Comparison of ENCODE assay signal across 1 cellular context in the genomic region with DNA sequence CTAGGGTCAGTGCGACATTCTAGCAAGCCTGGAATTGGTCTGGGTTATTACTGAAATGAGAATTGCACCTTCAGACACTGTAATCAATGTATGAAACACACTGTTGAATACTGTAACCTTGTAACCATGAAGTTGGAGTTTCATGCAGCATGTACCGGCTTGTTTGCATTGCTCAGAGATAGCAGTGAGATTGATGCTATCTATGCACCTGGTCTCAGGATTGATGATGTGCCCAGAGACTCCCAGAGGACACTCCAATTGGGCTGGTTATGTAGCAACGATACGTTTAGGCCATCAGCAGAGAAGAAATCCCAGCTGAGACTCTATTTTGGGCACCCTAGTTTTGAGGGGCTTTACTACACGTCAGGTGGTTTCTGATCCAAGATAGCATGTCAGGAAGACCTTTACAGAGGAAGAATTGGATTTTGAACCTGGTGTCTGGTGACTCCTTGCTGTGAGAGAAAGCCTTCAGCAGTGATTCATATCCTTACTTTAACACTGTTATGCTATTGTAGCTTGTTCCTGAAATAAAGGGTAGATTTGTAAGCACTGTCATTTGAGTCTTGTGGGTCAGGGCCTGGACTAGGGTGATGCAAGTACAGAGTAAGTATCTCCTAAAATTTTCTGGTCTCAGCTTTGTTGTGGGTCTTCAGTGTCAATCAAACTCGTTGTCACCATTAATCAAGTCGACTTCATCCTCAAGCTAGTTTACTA.
TF ChIP-seq lines count a peak whose summit lies in the region.

No MANE protein-coding gene starts in this region.

TF ChIP-seq in IMR-90, 13 proteins besides CTCF, POLR2A, EP300 and RAD21 (continued from another document):
- TF ChIP-seq, protein P1, sequence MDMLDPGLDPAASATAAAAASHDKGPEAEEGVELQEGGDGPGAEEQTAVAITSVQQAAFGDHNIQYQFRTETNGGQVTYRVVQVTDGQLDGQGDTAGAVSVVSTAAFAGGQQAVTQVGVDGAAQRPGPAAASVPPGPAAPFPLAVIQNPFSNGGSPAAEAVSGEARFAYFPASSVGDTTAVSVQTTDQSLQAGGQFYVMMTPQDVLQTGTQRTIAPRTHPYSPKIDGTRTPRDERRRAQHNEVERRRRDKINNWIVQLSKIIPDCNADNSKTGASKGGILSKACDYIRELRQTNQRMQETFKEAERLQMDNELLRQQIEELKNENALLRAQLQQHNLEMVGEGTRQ (IDR thresholded peaks at IDR 0.05; ENCODE audit: low read depth, low read length): no peak
- TF ChIP-seq NFE2L2 (IDR thresholded peaks at IDR 0.05; ENCODE audit: low read depth, low read length): no peak
- no peak for TF ChIP-seq FOS (IDR thresholded peaks at IDR 0.05; ENCODE audit: low read depth, low read length)
- no peak for TF ChIP-seq CHD1 (IDR thresholded peaks at IDR 0.05; ENCODE audit: low read depth, low read length)
- TF ChIP-seq RFX5 (IDR thresholded peaks at IDR 0.05; ENCODE audit: low read depth, low read length): no peak
- no peak for TF ChIP-seq MAFK (IDR thresholded peaks at IDR 0.05; ENCODE audit: low read depth, low read length)
- no peak for TF ChIP-seq ELK1 (IDR thresholded peaks at IDR 0.05; ENCODE audit: borderline replicate concordance, low read depth, low read length)
TF ChIP-seq in IMR-90: peak in this region for 0.
